Comparison of ENCODE assay signal across 25 cellular contexts in the genomic region with DNA sequence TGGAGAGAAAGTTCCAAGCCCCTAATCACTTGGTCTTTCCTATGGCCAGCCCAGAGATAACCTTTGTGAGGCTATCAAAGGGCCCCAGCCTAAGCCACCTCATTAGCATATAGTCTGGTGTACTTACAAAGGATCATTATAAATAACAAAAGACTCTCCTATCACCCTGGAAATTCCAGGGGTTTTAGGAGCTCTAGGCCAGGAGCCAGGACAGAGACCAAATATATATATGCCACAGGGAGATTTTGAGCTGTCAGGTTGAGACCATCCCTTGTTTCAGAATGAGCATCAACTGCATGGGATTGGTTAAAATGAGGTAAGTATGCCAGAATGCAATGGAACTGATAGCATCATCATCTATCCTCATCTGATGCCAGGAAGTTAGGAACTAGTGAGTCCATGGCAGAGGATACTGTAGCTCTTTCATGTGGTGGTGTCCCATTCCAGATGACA. TPM values are rescaled to one million over a fixed set of nuclear protein-coding genes. Genes with fewer than 3 reads are reported as not detected.
DNase-seq lines count a peak whose midpoint lies in the region; TF ChIP-seq lines count a peak whose summit lies in the region.
"Had no signal": no experiment of that assay in that cellular context is flagged by ENCODE, and none has a peak within 500 bp of the region (broad histone marks: within the 10 kb centered on the region; RNA-seq: fewer than 3 reads in every experiment).

No MANE protein-coding gene starts in this region.

- no peak overlapping the region for H2BK120ac ChIP-seq in mesendoderm (ENCODE audit: low read depth, low read length)

- peaks cover 78% of the 10 kb centered on the region for H3F3A ChIP-seq in GM23248 (ENCODE audit: insufficient read depth)

- no peaks in the 10 kb centered on the region for H3K36me3 Mint-ChIP-seq in activated T-helper 2 cell treated with anti-CD3 and anti-CD28 coated beads, Interferon-gamma antibody, Interleukin-2, Interleukin-4, amounts not matched to agents 10 μg/mL and 5 μg/mL and 100 μg/mL, durations not matched to agents 14 hours and 24 hours and 36 hours (ENCODE audit: low read depth)
- H3K36me3 Mint-ChIP-seq: activated naive CD8-positive, alpha-beta T cell; CD8-positive, alpha-beta T cell; immature natural killer cell had no signal

- no peaks in the 10 kb centered on the region for H3K27me3 Mint-ChIP-seq in activated T-helper 2 cell treated with anti-CD3 and anti-CD28 coated beads, Interferon-gamma antibody, Interleukin-2, Interleukin-4, amounts not matched to agents 10 μg/mL and 5 μg/mL and 100 μg/mL, durations not matched to agents 14 hours and 24 hours and 36 hours (ENCODE audit: low read depth)
- H3K27me3 Mint-ChIP-seq: activated CD4-positive, alpha-beta T cell treated with anti-CD3 and anti-CD28 coated beads, Interleukin-2, amount 10 ng/mL, durations not matched to agents 7 days and 5 days; activated naive CD8-positive, alpha-beta T cell had no signal

- DNase-seq in GM23248 (peak; percentile 48), mesendoderm (peak; percentile 71), globus pallidus (ENCODE audit: low spot score) (no peak), spleen (no peak), head of caudate nucleus (no peak), LoVo (ENCODE audit: low spot score) (no peak)
- DNase-seq in activated T-helper 2 cell treated with anti-CD3 and anti-CD28 coated beads, Interferon-gamma antibody, Interleukin-2, Interleukin-4, amounts not matched to agents 10 μg/mL and 5 μg/mL and 100 μg/mL, durations not matched to agents 14 hours and 24 hours and 36 hours (ENCODE audit: low spot score): no peak
- DNase-seq: activated CD4-positive, alpha-beta T cell treated with anti-CD3 and anti-CD28 coated beads, Interleukin-2, amount 10 ng/mL, durations not matched to agents 7 days and 5 days; CD8-positive, alpha-beta T cell; DMS79 treated with DMSO at 0.1 percent for 48 hours; effector memory CD4-positive, alpha-beta T cell; immature natural killer cell; left ventricle myocardium inferior; MG63; NCI-H146; NCI-H524 treated with DMSO at 0.1 percent for 48 hours; nephron progenitor cell; psoas muscle; stimulated activated CD4-positive, alpha-beta T cell treated with anti-CD3 and anti-CD28 coated beads, Interleukin-4, amount 100 ng/mL, for 24 hours had no signal

- H3K9ac ChIP-seq in GM23248: no peak overlapping the region
- no peak overlapping the region for H3K9ac ChIP-seq in HUES48 (ENCODE audit: low read depth, low read length)
- no peak overlapping the region for H3K9ac ChIP-seq in mesendoderm (ENCODE audit: low read length)

- intact Hi-C loops in activated T-helper 2 cell treated with anti-CD3 and anti-CD28 coated beads, Interferon-gamma antibody, Interleukin-2, Interleukin-4, amounts not matched to agents 10 μg/mL and 5 μg/mL and 100 μg/mL, durations not matched to agents 14 hours and 24 hours and 36 hours (cut with micrococcal nuclease): loop anchor here (5.0 kb wide), 1 partner anchor 106 kb away; no protein-coding TSS in a partner anchor
- intact Hi-C loops in spleen (cut with DNase I; ENCODE audit: low total_unique reads) (no loop called here), head of caudate nucleus (cut with DNase I) (no loop called here)

- H3K9me3 Mint-ChIP-seq in activated T-helper 2 cell treated with anti-CD3 and anti-CD28 coated beads, Interferon-gamma antibody, Interleukin-2, Interleukin-4, amounts not matched to agents 10 μg/mL and 5 μg/mL and 100 μg/mL, durations not matched to agents 14 hours and 24 hours and 36 hours: no peaks in the 10 kb centered on the region
- H3K9me3 Mint-ChIP-seq: activated CD4-positive, alpha-beta T cell treated with anti-CD3 and anti-CD28 coated beads, Interleukin-2, amount 10 ng/mL, durations not matched to agents 7 days and 5 days; CD8-positive, alpha-beta T cell; immature natural killer cell; nephron progenitor cell had no signal

- H3K27ac Mint-ChIP-seq in activated T-helper 2 cell treated with anti-CD3 and anti-CD28 coated beads, Interferon-gamma antibody, Interleukin-2, Interleukin-4, amounts not matched to agents 10 μg/mL and 5 μg/mL and 100 μg/mL, durations not matched to agents 14 hours and 24 hours and 36 hours: peak overlapping the region; percentile 76
- H3K27ac Mint-ChIP-seq: activated CD4-positive, alpha-beta T cell treated with anti-CD3 and anti-CD28 coated beads, Interleukin-2, amount 10 ng/mL, durations not matched to agents 7 days and 5 days; CD8-positive, alpha-beta T cell; immature natural killer cell; nephron progenitor cell had no signal

- no peak overlapping the region for H4K5ac ChIP-seq in mesendoderm (ENCODE audit: low read length)

- no peaks in the 10 kb centered on the region for H4K20me1 ChIP-seq in GM23248 (ENCODE audit: insufficient read depth)

- no peak overlapping the region for H2BK15ac ChIP-seq in mesendoderm (replicated peaks; ENCODE audit: low read depth)

- H3K4me1 Mint-ChIP-seq in activated T-helper 2 cell treated with anti-CD3 and anti-CD28 coated beads, Interferon-gamma antibody, Interleukin-2, Interleukin-4, amounts not matched to agents 10 μg/mL and 5 μg/mL and 100 μg/mL, durations not matched to agents 14 hours and 24 hours and 36 hours (ENCODE audit: low read depth): peaks cover 43% of the 10 kb centered on the region
- H3K4me1 Mint-ChIP-seq: immature natural killer cell had no signal

- no peak overlapping the region for H3K4me3 Mint-ChIP-seq in activated T-helper 2 cell treated with anti-CD3 and anti-CD28 coated beads, Interferon-gamma antibody, Interleukin-2, Interleukin-4, amounts not matched to agents 10 μg/mL and 5 μg/mL and 100 μg/mL, durations not matched to agents 14 hours and 24 hours and 36 hours (ENCODE audit: low read depth)
- H3K4me3 Mint-ChIP-seq: activated CD4-positive, alpha-beta T cell treated with anti-CD3 and anti-CD28 coated beads, Interleukin-2, amount 10 ng/mL, durations not matched to agents 7 days and 5 days; activated naive CD8-positive, alpha-beta T cell; CD8-positive, alpha-beta T cell; immature natural killer cell; nephron progenitor cell had no signal

- H3K4me2 ChIP-seq in GM23248 (ENCODE audit: unreplicated experiment) (no peak overlapping the region), mesendoderm (ENCODE audit: low read length) (no peak overlapping the region)

- H3K18ac ChIP-seq in mesendoderm (ENCODE audit: low read length): peak overlapping the region; percentile 8

- no peaks in the 10 kb centered on the region for H3K79me1 ChIP-seq in mesendoderm (ENCODE audit: low read length)

- H3K27ac ChIP-seq in GM23248 (peak overlapping the region; percentile 73), HUES48 (ENCODE audit: low read depth, low read length) (peak overlapping the region; percentile 90), mesendoderm (ENCODE audit: low read depth, low read length) (no peak overlapping the region), spleen (no peak overlapping the region)
- H3K27ac ChIP-seq: esophagus muscularis mucosa, gastroesophageal sphincter, left ventricle myocardium inferior, psoas muscle, RWPE1 had no signal

- H3K4me3 ChIP-seq in GM23248 (no peak overlapping the region), HUES48 (ENCODE audit: low read depth, low read length) (peak overlapping the region; percentile 18; the same call in 1 of the 2 replicates), mesendoderm (ENCODE audit: low read length) (no peak overlapping the region), spleen (no peak overlapping the region)
- H3K4me3 ChIP-seq: esophagus muscularis mucosa, gastroesophageal sphincter, left ventricle myocardium inferior, MG63, psoas muscle, skin epidermis had no signal

- H3K4me1 ChIP-seq in GM23248 (ENCODE audit: insufficient read depth) (peaks cover 71% of the 10 kb centered on the region), HUES48 (ENCODE audit: control insufficient read depth, insufficient read depth, low read length) (peaks cover 45% of the 10 kb centered on the region), mesendoderm (ENCODE audit: control insufficient read depth, low read depth, low read length) (peaks cover 11% of the 10 kb centered on the region), spleen (peaks cover 0 to 6% (median 0%) of the 10 kb centered on the region in 6 donors)
- H3K4me1 ChIP-seq: gastroesophageal sphincter, left ventricle myocardium inferior, psoas muscle had no signal

- no peak overlapping the region for H2BK5ac ChIP-seq in mesendoderm (ENCODE audit: low read length)

- no peak overlapping the region for H3K23ac ChIP-seq in mesendoderm (ENCODE audit: low read length)

- TF ChIP-seq CTCF in spleen (IDR thresholded peaks at IDR 0.05 in 8 of 11, conservative IDR thresholded peaks at IDR 0.05 in 3 of 11): no peak

- H3K9me2 ChIP-seq in GM23248 (ENCODE audit: insufficient read depth): no peaks in the 10 kb centered on the region

- no peaks in the 10 kb centered on the region for H3K9me3 ChIP-seq in GM23248 (ENCODE audit: low read depth)
- H3K9me3 ChIP-seq in HUES48 (ENCODE audit: control insufficient read depth, insufficient read depth, low read length): no peaks in the 10 kb centered on the region
- H3K9me3 ChIP-seq in spleen: no peaks in the 10 kb centered on the region
- H3K9me3 ChIP-seq: esophagus muscularis mucosa, gastroesophageal sphincter, left ventricle myocardium inferior, MG63, psoas muscle had no signal

- no peak overlapping the region for H2AFZ ChIP-seq in GM23248

- no peak overlapping the region for H4K8ac ChIP-seq in mesendoderm (ENCODE audit: low read depth, low read length)

- no peak overlapping the region for H2AK5ac ChIP-seq in mesendoderm (ENCODE audit: low read length)

- H3K56ac ChIP-seq in mesendoderm (ENCODE audit: low read length): no peak overlapping the region

- H3K4ac ChIP-seq in mesendoderm (ENCODE audit: low read depth, low read length): no peak overlapping the region

- H3K79me2 ChIP-seq in GM23248 (ENCODE audit: insufficient read depth) (no peaks in the 10 kb centered on the region), mesendoderm (ENCODE audit: control insufficient read depth, insufficient read depth, low read length) (no peaks in the 10 kb centered on the region)

- H3K27me3 ChIP-seq in GM23248 (replicated peaks; ENCODE audit: insufficient read depth) (no peaks in the 10 kb centered on the region), HUES48 (ENCODE audit: control insufficient read depth, insufficient read depth, low read length) (no peaks in the 10 kb centered on the region), mesendoderm (ENCODE audit: insufficient read depth, low read length, poor library complexity) (no peaks in the 10 kb centered on the region), spleen (replicated peaks in 1 of 7) (peaks cover 0 to 5% (median 0%) of the 10 kb centered on the region in 7 donors)
- H3K27me3 ChIP-seq: esophagus muscularis mucosa, gastroesophageal sphincter, MG63 had no signal

- in situ Hi-C loops in GM23248 (cut with MboI): no loop called here

- H3K36me3 ChIP-seq in GM23248 (ENCODE audit: low read depth): peaks cover 25% of the 10 kb centered on the region
- H3K36me3 ChIP-seq in HUES48 (ENCODE audit: control insufficient read depth, insufficient read depth, low read length): peaks cover 37% of the 10 kb centered on the region
- peaks cover 2% of the 10 kb centered on the region for H3K36me3 ChIP-seq in mesendoderm (ENCODE audit: control insufficient read depth, insufficient read depth, low read length)
- H3K36me3 ChIP-seq in spleen: peaks cover 0 to 9% (median 0%) of the 10 kb centered on the region in 6 donors
- H3K36me3 ChIP-seq: MG63 had no signal

- no peak for TF ChIP-seq POLR2A in spleen (IDR thresholded peaks at IDR 0.05)

RNA-seq across cellular contexts. Expression of gene CHRNA1, which starts 32.1 kb away (rescaled TPM):
- total RNA-seq in GM23248 (2014; rRNA removed; shearing (Covaris generic)): not detected in 2 replicates
- polyA plus RNA-seq in GM23248 (2016; fragmentation: Nextera tagmentation; extraction: Ambion mirVana) (0.16 and 0.27 TPM in 2 replicates), spleen (1 to 10 TPM in 1 of 3 donors, under 1 TPM in 2; 0.13 to 3.4 (median 0.33) TPM)
- total RNA-seq in activated T-helper 2 cell treated with anti-CD3 and anti-CD28 coated beads, Interferon-gamma antibody, Interleukin-2, Interleukin-4, amounts not matched to agents 10 μg/mL and 5 μg/mL and 100 μg/mL, durations not matched to agents 14 hours and 24 hours and 36 hours: not detected in 2 replicates
- 5.7 TPM for polyA plus RNA-seq in mesendoderm (2013, experiment 1 of 2)
- polyA plus RNA-seq in mesendoderm (2013, experiment 2 of 2): 5.2 TPM
- under 1 TPM in 2 of 7 donors, not detected in 5; 0.46 to 0.51 TPM for total RNA-seq in spleen
- total RNA-seq: activated CD4-positive, alpha-beta T cell treated with anti-CD3 and anti-CD28 coated beads, Interleukin-2, amount 10 ng/mL, durations not matched to agents 7 days and 5 days; esophagus muscularis mucosa; gastroesophageal sphincter had no signal
- polyA plus RNA-seq: immature natural killer cell had no signal

Comparison
In these comparisons a context has a peak if more than half of its experiments do, and no peak if none do; other contexts are left out.
1. DNase-seq: peak in GM23248 (single experiment) and mesendoderm (single experiment); none in activated T-helper 2 cell treated with anti-CD3 and anti-CD28 coated beads, Interferon-gamma antibody, Interleukin-2, Interleukin-4, amounts not matched to agents 10 μg/mL and 5 μg/mL and 100 μg/mL, durations not matched to agents 14 hours and 24 hours and 36 hours (single experiment), globus pallidus (single experiment), spleen (single experiment), head of caudate nucleus (0 of 42) and LoVo (single experiment).
2. H3K27ac ChIP-seq: peak in GM23248 (single experiment) and HUES48 (single experiment); none in mesendoderm (single experiment) and spleen (0 of 8).